26 cellular contexts compared by ENCODE assay signal in genomic region chr5:180668835-180669596, GRCh38. TPM values are rescaled to one million over a fixed set of nuclear protein-coding genes. Genes with fewer than 3 reads are reported as not detected.
A peak's percentile ranks its signal among the peaks of the same experiment; 100 is the strongest.
DNase-seq lines count a peak whose midpoint lies in the region; ATAC-seq and TF ChIP-seq lines count a peak whose summit lies in the region.
"Had no signal": no experiment of that assay in that cellular context is flagged by ENCODE, and none has a peak within 500 bp of the region (broad histone marks: within the 10 kb centered on the region; RNA-seq: fewer than 3 reads in every experiment).

No MANE protein-coding gene starts in this region.

- no peaks in the 10 kb centered on the region for H4K20me1 ChIP-seq in OCI-LY7 (ENCODE audit: insufficient read depth, low read length)

- H3K36me3 ChIP-seq in OCI-LY7 (ENCODE audit: insufficient read depth, low read length): no peaks in the 10 kb centered on the region
- H3K36me3 ChIP-seq: esophagus squamous epithelium, lower lobe of right lung, pancreas, spleen had no signal

- POLR2A ChIA-PET in OCI-LY7 (lab: Charles Lee): no interaction called here

- no peak overlapping the region for H3K4me2 ChIP-seq in OCI-LY7 (ENCODE audit: low read length)

- H3K4me3 ChIP-seq in OCI-LY7 (ENCODE audit: low read depth, low read length, poor library complexity, severe bottlenecking): no peak overlapping the region
- H3K4me3 ChIP-seq: esophagus squamous epithelium, GM12878, lower lobe of right lung, pancreas, spleen had no signal

- no peaks in the 10 kb centered on the region for H3K9me3 Mint-ChIP-seq in progenitor cell of endocrine pancreas (ENCODE audit: low read depth)
- H3K9me3 Mint-ChIP-seq: activated CD8-positive, alpha-beta T cell treated with anti-CD3 and anti-CD28 coated beads for 36 hours; activated naive CD8-positive, alpha-beta T cell treated with anti-CD3 and anti-CD28 coated beads, Interleukin-2, amount 50 U/mL, for 24 hours; type B pancreatic cell had no signal

- CTCF ChIA-PET in OCI-LY7 (lab: Charles Lee; ENCODE audit: unreplicated experiment): no interaction called here

- intact Hi-C loops in OCI-LY7 (cut with micrococcal nuclease; ENCODE audit: unreplicated experiment): no loop called here

- no peaks in the 10 kb centered on the region for H3K9me2 ChIP-seq in OCI-LY7 (ENCODE audit: insufficient read depth, low read length)

- no peaks in the 10 kb centered on the region for H3K79me2 ChIP-seq in OCI-LY7 (ENCODE audit: insufficient read depth, low read depth, low read length)

- no TSS peak for BruUV-seq in OCI-LY7 (replicated peaks; lab: Mats Ljungman, UMichigan)

- H3K4me1 Mint-ChIP-seq in progenitor cell of endocrine pancreas (ENCODE audit: low read depth): peaks cover 31% of the 10 kb centered on the region
- H3K4me1 Mint-ChIP-seq: activated naive CD8-positive, alpha-beta T cell treated with anti-CD3 and anti-CD28 coated beads, Interleukin-2, amount 50 U/mL, for 24 hours had no signal

- ATAC-seq in HG03520 (IDR thresholded peaks at IDR 0.05; ENCODE audit: unreplicated experiment): no peak
- ATAC-seq: activated CD4-positive, CD25-positive, alpha-beta regulatory T cell treated with anti-CD3 and anti-CD28 coated beads, Interleukin-2, amount 50 U/mL, for 24 hours; activated CD8-positive, alpha-beta T cell treated with anti-CD3 and anti-CD28 coated beads for 36 hours; activated naive CD8-positive, alpha-beta T cell treated with anti-CD3 and anti-CD28 coated beads, Interleukin-2, amount 50 U/mL, for 24 hours; GM12878; lower lobe of right lung had no signal

- no peaks in the 10 kb centered on the region for H3K4me1 ChIP-seq in OCI-LY7 (ENCODE audit: insufficient read depth, low read length, poor library complexity, severe bottlenecking)
- H3K4me1 ChIP-seq: pancreas had no signal

- no peak for TF ChIP-seq CTCF in progenitor cell of endocrine pancreas (IDR thresholded peaks at IDR 0.05; ENCODE audit: unreplicated experiment)
- no peak for TF ChIP-seq CTCF in OCI-LY7 (conservative IDR thresholded peaks at IDR 0.05; ENCODE audit: low read length)

- peaks cover 46% of the 10 kb centered on the region for H3K27me3 Mint-ChIP-seq in progenitor cell of endocrine pancreas

- DNase-seq in DMS153 (lab: John Stamatoyannopoulos, UW) (peak; percentile 20), NCI-H460 (ENCODE audit: extremely low read depth, low read depth) (peak; percentile 48), ecto neural progenitor cell (ENCODE audit: low spot score) (peak; percentile 29), progenitor cell of endocrine pancreas (ENCODE audit: low spot score, unreplicated experiment) (no peak), NCI-H187 treated with DMSO at 0.1 percent for 48 hours (lab: John Stamatoyannopoulos, UW) (no peak), OCI-LY7 (ENCODE audit: low spot score) (no peak)
- DNase-seq: activated CD8-positive, alpha-beta T cell treated with anti-CD3 and anti-CD28 coated beads for 36 hours; activated effector memory CD4-positive, alpha-beta T cell treated with anti-CD3 and anti-CD28 coated beads, Interleukin-2, amount 50 U/mL, for 16 hours; activated naive CD8-positive, alpha-beta T cell treated with anti-CD3 and anti-CD28 coated beads, Interleukin-2, amount 50 U/mL, for 24 hours; activated T-cell treated with anti-CD3 and anti-CD28 coated beads for 4 hours; central memory CD4-positive, alpha-beta T cell; esophagus squamous epithelium; kidney glomerular epithelial cell; lower lobe of right lung; NCI-H1048; NCI-H2081; NCI-H446; pancreas; spleen; substantia nigra; T-helper 1 cell had no signal

- no peaks in the 10 kb centered on the region for H3K36me3 Mint-ChIP-seq in progenitor cell of endocrine pancreas (ENCODE audit: insufficient read depth)
- H3K36me3 Mint-ChIP-seq: CD14-positive monocyte, type B pancreatic cell had no signal

- no peak overlapping the region for H2AFZ ChIP-seq in OCI-LY7 (ENCODE audit: low read length)

- peak overlapping the region; percentile 5 for H3K27ac Mint-ChIP-seq in progenitor cell of endocrine pancreas
- H3K27ac Mint-ChIP-seq: activated CD8-positive, alpha-beta T cell treated with anti-CD3 and anti-CD28 coated beads for 36 hours; activated naive CD8-positive, alpha-beta T cell treated with anti-CD3 and anti-CD28 coated beads, Interleukin-2, amount 50 U/mL, for 24 hours; type B pancreatic cell had no signal

- no peaks in the 10 kb centered on the region for H3K9me3 ChIP-seq in OCI-LY7 (ENCODE audit: low read length)
- H3K9me3 ChIP-seq: esophagus squamous epithelium, lower lobe of right lung, pancreas had no signal

- no peak overlapping the region for H3K4me3 Mint-ChIP-seq in progenitor cell of endocrine pancreas (ENCODE audit: low read depth)
- H3K4me3 Mint-ChIP-seq: activated CD8-positive, alpha-beta T cell treated with anti-CD3 and anti-CD28 coated beads for 36 hours; activated naive CD8-positive, alpha-beta T cell treated with anti-CD3 and anti-CD28 coated beads, Interleukin-2, amount 50 U/mL, for 24 hours; CD14-positive monocyte; type B pancreatic cell had no signal

- H3K27ac ChIP-seq in OCI-LY7 (ENCODE audit: low read depth, low read length, poor library complexity, severe bottlenecking): no peak overlapping the region
- H3K27ac ChIP-seq: esophagus squamous epithelium, lower lobe of right lung, pancreas, spleen had no signal

RNA-seq across cellular contexts. Expression of gene FLT4, which starts 19.6 kb away (rescaled TPM):
- 4.1 and 6.0 TPM in 2 replicates for total RNA-seq in NCI-H460 (2014; rRNA removed; shearing (Covaris generic))
- 38.2 and 49.6 TPM in 2 replicates for polyA plus RNA-seq in NCI-H460 (2014; cell fraction: nucleus; rRNA removed)
- total RNA-seq in progenitor cell of endocrine pancreas (2.0 TPM in 2 replicates), OCI-LY7 (2022) (not detected in 2 replicates)
- not detected in 2 replicates for total RNA-seq in OCI-LY7 (2014; rRNA removed; shearing (Covaris generic))
- total RNA-seq: GM12878 had no signal
- polyA plus RNA-seq: CD14-positive monocyte had no signal

Comparison
In these comparisons a context has a peak if more than half of its experiments do, and no peak if none do; other contexts are left out.
1. DNase-seq: peak in DMS153 (single experiment), NCI-H460 (single experiment) and ecto neural progenitor cell (single experiment); none in progenitor cell of endocrine pancreas (single experiment), NCI-H187 treated with DMSO at 0.1 percent for 48 hours (single experiment) and OCI-LY7 (single experiment).